In genomic region chr2:236715077-236715476, GRCh38 we compare ENCODE assay signal across 14 cellular contexts.
A peak's percentile ranks its signal among the peaks of the same experiment; 100 is the strongest.
DNase-seq lines count a peak whose midpoint lies in the region; ATAC-seq and TF ChIP-seq lines count a peak whose summit lies in the region.
"Had no signal": no experiment of that assay in that cellular context is flagged by ENCODE, and none has a peak within 500 bp of the region (broad histone marks: within the 10 kb centered on the region; RNA-seq: fewer than 3 reads in every experiment).

No MANE protein-coding gene starts in this region.

- 0 out of 3 replicates have a peak, but pooled peaks cover 2% of the 10 kb centered on the region for H3K36me3 Mint-ChIP-seq in GM23338 (ENCODE audit: low read depth)
- H3K36me3 Mint-ChIP-seq: CD4-positive, alpha-beta memory T cell; T-cell; WTC11 had no signal

- no peaks in the 10 kb centered on the region for H3K79me2 ChIP-seq in GM23338 (replicated peaks; ENCODE audit: insufficient read depth)
- no peaks in the 10 kb centered on the region for H3K79me2 ChIP-seq in smooth muscle cell (ENCODE audit: low read depth)

- H3K4me3 Mint-ChIP-seq in GM23338 = no peak overlapping the region
- H3K4me3 Mint-ChIP-seq: stimulated activated naive CD8-positive, alpha-beta T cell treated with anti-CD3 and anti-CD28 coated beads, Interleukin-15, Interleukin-2, amounts not matched to agents 100 ng/mL and 50 ng/mL, for 24 hours; T-cell; WTC11 had no signal

- H3K9me3 Mint-ChIP-seq in GM23338 = no peaks in the 10 kb centered on the region
- H3K9me3 Mint-ChIP-seq: stimulated activated naive CD8-positive, alpha-beta T cell treated with anti-CD3 and anti-CD28 coated beads, Interleukin-15, Interleukin-2, amounts not matched to agents 100 ng/mL and 50 ng/mL, for 24 hours; T-cell; WTC11 had no signal

- H3K27me3 Mint-ChIP-seq in GM23338 (ENCODE audit: insufficient read depth, low read depth, poor library complexity) = peaks cover 8% of the 10 kb centered on the region

- H4K20me1 ChIP-seq in GM23338 (replicated peaks; ENCODE audit: insufficient read depth) (no peaks in the 10 kb centered on the region), smooth muscle cell (ENCODE audit: low read depth) (no peaks in the 10 kb centered on the region)

- DNase-seq in GM23338 (ENCODE audit: low spot score) (no peak), amniotic epithelial cell (ENCODE audit: low read depth) (peak; percentile 7), left lung (peak in 1 of 2 donors; percentile 39), smooth muscle cell (lab: John Stamatoyannopoulos, UW; ENCODE audit: unreplicated experiment) (no peak), caudate nucleus (lab: John Stamatoyannopoulos, UW) (no peak), DMS53 treated with DMSO at 0.1 percent for 48 hours (lab: John Stamatoyannopoulos, UW; ENCODE audit: unreplicated experiment) (no peak)
- DNase-seq: CD4-positive, alpha-beta memory T cell; NCI-H1105 treated with DMSO at 0.1 percent for 48 hours; NCI-H345; T-cell had no signal

- TF ChIP-seq CTCF in GM23338 (conservative IDR thresholded peaks at IDR 0.05; ENCODE audit: low read depth in 2 of 2) (no peak), left lung (IDR thresholded peaks at IDR 0.05) (no peak), smooth muscle cell (IDR thresholded peaks at IDR 0.05; ENCODE audit: borderline replicate concordance, insufficient read depth, poor library complexity, severe bottlenecking) (no peak)

- peaks cover 4% of the 10 kb centered on the region; the same call in 1 of the 3 replicates for H3K4me1 Mint-ChIP-seq in GM23338
- H3K4me1 Mint-ChIP-seq: CD4-positive, alpha-beta memory T cell; T-cell; WTC11 had no signal

- H3K9me3 ChIP-seq in left lung = no peaks in the 10 kb centered on the region
- no peaks in the 10 kb centered on the region for H3K9me3 ChIP-seq in smooth muscle cell (replicated peaks; ENCODE audit: low read depth)

- no peak overlapping the region for H3K27ac Mint-ChIP-seq in GM23338
- H3K27ac Mint-ChIP-seq: CD4-positive, alpha-beta memory T cell; stimulated activated naive CD8-positive, alpha-beta T cell treated with anti-CD3 and anti-CD28 coated beads, Interleukin-15, Interleukin-2, amounts not matched to agents 100 ng/mL and 50 ng/mL, for 24 hours; T-cell; WTC11 had no signal

- no peaks in the 10 kb centered on the region for H3K27me3 ChIP-seq in GM23338 (ENCODE audit: insufficient read depth)
- peaks cover 0 to 29% of the 10 kb centered on the region in 2 donors for H3K27me3 ChIP-seq in left lung
- no peaks in the 10 kb centered on the region for H3K27me3 ChIP-seq in smooth muscle cell (ENCODE audit: low read depth)

- no peaks in the 10 kb centered on the region for H3K4me1 ChIP-seq in GM23338 (ENCODE audit: insufficient read depth)
- H3K4me1 ChIP-seq in left lung = peaks cover 5 to 35% of the 10 kb centered on the region in 2 donors
- H3K4me1 ChIP-seq in smooth muscle cell (ENCODE audit: low read depth) = peaks cover 11% of the 10 kb centered on the region

- H3K4me3 ChIP-seq in GM23338 (no peak overlapping the region), left lung (no peak overlapping the region), smooth muscle cell (no peak overlapping the region)
- H3K4me3 ChIP-seq: lung had no signal

- intact Hi-C loops in left lung (cut with DNase I) = no loop called here

- 27% methylated on average over 10 of the region's 10 CpGs for WGBS in smooth muscle cell (ENCODE audit: low lambda C conversion rate)

- H3K4me2 ChIP-seq in GM23338 (no peak overlapping the region), smooth muscle cell (peak overlapping the region; percentile 24)

- ATAC-seq in GM23338 (no peak), left lung (peak; percentile 40), HG02763 (IDR thresholded peaks at IDR 0.05; ENCODE audit: unreplicated experiment) (no peak)
- ATAC-seq: T-cell, WTC11 had no signal

- H3K36me3 ChIP-seq in GM23338 (ENCODE audit: insufficient read depth) (no peaks in the 10 kb centered on the region), left lung (no peaks in the 10 kb centered on the region), smooth muscle cell (ENCODE audit: low read depth) (no peaks in the 10 kb centered on the region)

- H3K9ac ChIP-seq in smooth muscle cell (ENCODE audit: low read depth) = no peak overlapping the region

- H3K27ac ChIP-seq in GM23338 (ENCODE audit: low read depth) = no peak overlapping the region
- no peak overlapping the region for H3K27ac ChIP-seq in left lung
- H3K27ac ChIP-seq in smooth muscle cell (ENCODE audit: low read depth) = no peak overlapping the region
- H3K27ac ChIP-seq in caudate nucleus (ENCODE audit: low read depth, low read length) = no peak overlapping the region

- H3F3A ChIP-seq in GM23338 (replicated peaks; ENCODE audit: low read depth) (no peaks in the 10 kb centered on the region), smooth muscle cell (ENCODE audit: low read depth) (no peaks in the 10 kb centered on the region)

- no peaks in the 10 kb centered on the region for H3K9me2 ChIP-seq in GM23338 (ENCODE audit: insufficient read depth)

- H2AFZ ChIP-seq in GM23338 = peak overlapping the region; percentile 52; the same call in 1 of the 2 replicates
- peak overlapping the region; percentile 16 for H2AFZ ChIP-seq in smooth muscle cell (ENCODE audit: low read depth)

TF ChIP-seq in GM23338, 12 proteins besides CTCF, POLR2A, EP300 and RAD21 (continues in another document):
- TF ChIP-seq CREB1 (CRISPR knock-in tag; IDR thresholded peaks at IDR 0.05; ENCODE audit: low read depth) (no peak), REST (IDR thresholded peaks at IDR 0.05; ENCODE audit: unreplicated experiment) (no peak)
